ENCODE assay signal across 8 cellular contexts in the genomic region with DNA sequence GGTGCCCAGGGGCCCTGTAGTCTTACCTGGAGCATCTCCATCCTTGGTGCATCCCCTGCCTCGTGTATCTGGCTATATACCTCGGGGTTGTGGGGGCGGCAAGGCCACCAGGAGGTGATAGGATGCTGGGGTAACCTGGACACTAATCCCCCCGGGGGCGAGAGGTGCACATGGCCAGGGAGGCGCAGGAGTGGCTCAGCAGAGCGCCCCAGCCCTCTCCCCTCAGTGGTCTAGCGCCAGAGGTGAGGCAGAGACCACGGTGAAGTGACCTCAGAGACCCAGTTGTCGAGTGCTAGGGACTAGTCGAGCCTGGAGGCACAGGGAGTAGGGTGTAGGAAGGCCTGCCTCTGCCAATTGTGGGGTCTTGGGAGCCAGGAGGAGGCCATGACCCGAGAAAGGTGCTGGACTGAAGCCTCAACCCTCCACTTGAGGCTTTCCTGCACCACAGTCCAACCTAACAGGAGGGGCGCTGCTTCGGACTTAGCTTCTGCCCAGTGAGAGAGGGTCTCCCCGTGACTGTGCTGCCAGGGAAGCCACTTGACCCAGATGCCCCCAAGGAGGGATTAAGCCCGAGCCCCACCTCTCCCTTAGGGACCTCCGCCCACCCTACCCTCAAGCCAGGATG.
DNase-seq lines count a peak whose midpoint lies in the region; ATAC-seq and TF ChIP-seq lines count a peak whose summit lies in the region.

A gene (minus strand): TSS at position 51 of the 625 bp plus-strand sequence. CDS start 10 bp downstream, at position 41.

- no peak for DNase-seq in effector memory CD4-positive, alpha-beta T cell
- DNase-seq in cerebellar nuclear complex (lab: John Stamatoyannopoulos, UW) = no peak
- DNase-seq in HCEC 1CT = no peak
- no peak for DNase-seq in DMS153 (lab: John Stamatoyannopoulos, UW)

- H3K27ac ChIP-seq in BLaER1 treated with 17β-estradiol and CSF1 and Interleukin-3, amounts not matched to agents 10 nM and 100 nM = no peak within 1 kb of the TSS
- H3K27ac ChIP-seq in KMS-11 = no peak within 1 kb of the TSS
- peak within 1 kb of the TSS; percentile 48 for H3K27ac ChIP-seq in effector memory CD4-positive, alpha-beta T cell (ENCODE audit: insufficient read depth, low read length, poor library complexity, severe bottlenecking)

- H3K4me3 Mint-ChIP-seq in nephron = peak within 1 kb of the TSS in 2 of 3 experiments; percentile 32 to 52

- no peaks in the 10 kb centered on the region for H3K9me3 Mint-ChIP-seq in nephron

- H3K4me1 Mint-ChIP-seq in nephron = peaks cover 7% of the 10 kb centered on the region

- no peak for TF ChIP-seq CTCF in KMS-11 (conservative IDR thresholded peaks at IDR 0.05; ENCODE audit: low read depth, low read length)
- no peak for TF ChIP-seq CTCF in nephron (IDR thresholded peaks at IDR 0.05; ENCODE audit: unreplicated experiment in 3 of 3)

- peaks cover 0 to 64% (median 47%) of the 10 kb centered on the region in 11 experiments; a peak in 16 of 22 replicates for H4K20me1 ChIP-seq in BLaER1 treated with 17β-estradiol and CSF1 and Interleukin-3, amounts not matched to agents 10 nM and 100 nM
- H4K20me1 ChIP-seq in KMS-11 (ENCODE audit: insufficient read depth) = no peaks in the 10 kb centered on the region

- H3K9me3 ChIP-seq in BLaER1 treated with 17β-estradiol and CSF1 and Interleukin-3, amounts not matched to agents 10 nM and 100 nM (replicated peaks in 1 of 11) = no peaks in the 10 kb centered on the region
- H3K9me3 ChIP-seq in effector memory CD4-positive, alpha-beta T cell (ENCODE audit: control insufficient read depth, low read length) = no peaks in the 10 kb centered on the region

- peaks cover 42% of the 10 kb centered on the region for H3K27me3 Mint-ChIP-seq in nephron (ENCODE audit: low read depth)

- H3K27ac Mint-ChIP-seq in nephron = no peak within 1 kb of the TSS

- H3K4me3 ChIP-seq in BLaER1 treated with 17β-estradiol and CSF1 and Interleukin-3, amounts not matched to agents 10 nM and 100 nM = peak within 1 kb of the TSS; percentile 41 to 66 (median 51)
- H3K4me3 ChIP-seq in KMS-11 (IDR thresholded peaks at IDR 0.05; ENCODE audit: insufficient read depth, low read depth, low read length) = no peak within 1 kb of the TSS
- H3K4me3 ChIP-seq in effector memory CD4-positive, alpha-beta T cell (ENCODE audit: insufficient read depth, low read depth, low read length, poor library complexity, severe bottlenecking) = peak within 1 kb of the TSS; percentile 66

- H3K79me2 ChIP-seq in KMS-11 (ENCODE audit: insufficient read depth, low read depth) = no peaks in the 10 kb centered on the region

- peak within 1 kb of the TSS; percentile 78 to 97 (median 90) for H3K4me2 ChIP-seq in BLaER1 treated with 17β-estradiol and CSF1 and Interleukin-3, amounts not matched to agents 10 nM and 100 nM
- H3K4me2 ChIP-seq in KMS-11 = peak within 1 kb of the TSS; percentile 73

- H3K36me3 Mint-ChIP-seq in nephron (ENCODE audit: low read depth) = peaks cover 15% of the 10 kb centered on the region

- H3K36me3 ChIP-seq in BLaER1 treated with 17β-estradiol and CSF1 and Interleukin-3, amounts not matched to agents 10 nM and 100 nM = peaks cover 33 to 50% (median 43%) of the 10 kb centered on the region in 11 experiments
- no peaks in the 10 kb centered on the region for H3K36me3 ChIP-seq in KMS-11 (ENCODE audit: insufficient read depth)
- peaks cover 1% of the 10 kb centered on the region for H3K36me3 ChIP-seq in effector memory CD4-positive, alpha-beta T cell (ENCODE audit: control insufficient read depth, insufficient read depth, low read length)

- no peak for ATAC-seq in GM19452 (IDR thresholded peaks at IDR 0.05; ENCODE audit: unreplicated experiment)

- peaks cover 29 to 42% (median 39%) of the 10 kb centered on the region in 11 experiments for H3K27me3 ChIP-seq in BLaER1 treated with 17β-estradiol and CSF1 and Interleukin-3, amounts not matched to agents 10 nM and 100 nM
- peaks cover 29% of the 10 kb centered on the region for H3K27me3 ChIP-seq in KMS-11 (ENCODE audit: insufficient read depth, low read depth)
- no peaks in the 10 kb centered on the region for H3K27me3 ChIP-seq in effector memory CD4-positive, alpha-beta T cell (replicated peaks; ENCODE audit: control insufficient read depth, insufficient read depth, low read length, poor library complexity, severe bottlenecking)

- H3K9ac ChIP-seq in BLaER1 treated with 17β-estradiol and CSF1 and Interleukin-3, amounts not matched to agents 10 nM and 100 nM = peak within 1 kb of the TSS in 10 of 11 experiments; percentile 8 to 68 (median 54); a peak in 15 of 22 replicates
- no peak within 1 kb of the TSS for H3K9ac ChIP-seq in KMS-11

- H2AFZ ChIP-seq in KMS-11 (ENCODE audit: low read depth) = peak within 1 kb of the TSS; percentile 14; the same call in 1 of the 2 replicates

- peaks cover 35 to 51% (median 47%) of the 10 kb centered on the region in 10 experiments for H3K4me1 ChIP-seq in BLaER1 treated with 17β-estradiol and CSF1 and Interleukin-3, amounts not matched to agents 10 nM and 100 nM
- H3K4me1 ChIP-seq in KMS-11 (ENCODE audit: low read depth, poor library complexity, severe bottlenecking) = no peaks in the 10 kb centered on the region
- H3K4me1 ChIP-seq in effector memory CD4-positive, alpha-beta T cell (ENCODE audit: control insufficient read depth, insufficient read depth, low read length, poor library complexity, severe bottlenecking) = peaks cover 13% of the 10 kb centered on the region
